Comparison of ENCODE assay signal across 16 cellular contexts in genomic region chr1:227917081-227917950, GRCh38. TPM values are rescaled to one million over a fixed set of nuclear protein-coding genes. Genes with fewer than 3 reads are reported as not detected.
DNase-seq lines count a peak whose midpoint lies in the region; ATAC-seq and TF ChIP-seq lines count a peak whose summit lies in the region.
"Had no signal": no experiment of that assay in that cellular context is flagged by ENCODE, and none has a peak within 500 bp of the region (broad histone marks: within the 10 kb centered on the region; RNA-seq: fewer than 3 reads in every experiment).

No MANE protein-coding gene starts in this region.

- H3K4me3 Mint-ChIP-seq in endodermal cell, result no peak overlapping the region
- H3K4me3 Mint-ChIP-seq in stimulated activated effector memory CD8-positive, alpha-beta T cell treated with anti-CD3 and anti-CD28 coated beads, Interleukin-12 subunit alpha, Interleukin-12 subunit beta, amount 100 ng/mL, for 72 hours, result no peak overlapping the region
- no peak overlapping the region for H3K4me3 Mint-ChIP-seq in activated T-helper 1 cell treated with anti-CD3 and anti-CD28 coated beads, Interleukin-12 subunit alpha, Interleukin-12 subunit beta, Interleukin-2, Interleukin-4 antibody, amounts not matched to agents 30 ng/mL and 10 ng/mL and 1 ng/mL, durations not matched to agents 14 hours and 24 hours and 36 hours
- H3K4me3 Mint-ChIP-seq: stimulated activated memory B cell treated with anti-CD40 and anti-IgM and Interleukin-4, amounts not matched to agents 10 μg/mL and 1 μg/mL and 100 μg/mL, for 72 hours; T-helper 2 cell treated with Interferon-gamma antibody and Interleukin-4, amounts not matched to agents 5 μg/mL and 100 μg/mL, for 36 hours had no signal

- H3K36me3 Mint-ChIP-seq in endodermal cell (ENCODE audit: low read depth), result no peaks in the 10 kb centered on the region
- H3K36me3 Mint-ChIP-seq in stimulated activated effector memory CD8-positive, alpha-beta T cell treated with anti-CD3 and anti-CD28 coated beads, Interleukin-12 subunit alpha, Interleukin-12 subunit beta, amount 100 ng/mL, for 72 hours, result no peaks in the 10 kb centered on the region
- no peaks in the 10 kb centered on the region for H3K36me3 Mint-ChIP-seq in activated T-helper 1 cell treated with anti-CD3 and anti-CD28 coated beads, Interleukin-12 subunit alpha, Interleukin-12 subunit beta, Interleukin-2, Interleukin-4 antibody, amounts not matched to agents 30 ng/mL and 10 ng/mL and 1 ng/mL, durations not matched to agents 14 hours and 24 hours and 36 hours (ENCODE audit: low read depth)
- H3K36me3 Mint-ChIP-seq: stimulated activated memory B cell treated with anti-CD40 and anti-IgM and Interleukin-4, amounts not matched to agents 10 μg/mL and 1 μg/mL and 100 μg/mL, for 72 hours had no signal

- 72 to 87% methylated on average over 9 to 15 of the region's 15 CpGs for WGBS in endodermal cell (ENCODE audit: insufficient coverage in 1 of 2, insufficient read length in 1 of 2), 2 experiments

- H3K27ac Mint-ChIP-seq in endodermal cell, result peak overlapping the region; percentile 55
- peak overlapping the region; percentile 29 for H3K27ac Mint-ChIP-seq in stimulated activated effector memory CD8-positive, alpha-beta T cell treated with anti-CD3 and anti-CD28 coated beads, Interleukin-12 subunit alpha, Interleukin-12 subunit beta, amount 100 ng/mL, for 72 hours
- no peak overlapping the region for H3K27ac Mint-ChIP-seq in activated T-helper 1 cell treated with anti-CD3 and anti-CD28 coated beads, Interleukin-12 subunit alpha, Interleukin-12 subunit beta, Interleukin-2, Interleukin-4 antibody, amounts not matched to agents 30 ng/mL and 10 ng/mL and 1 ng/mL, durations not matched to agents 14 hours and 24 hours and 36 hours
- H3K27ac Mint-ChIP-seq: stimulated activated memory B cell treated with anti-CD40 and anti-IgM and Interleukin-4, amounts not matched to agents 10 μg/mL and 1 μg/mL and 100 μg/mL, for 72 hours; T-helper 2 cell treated with Interferon-gamma antibody and Interleukin-4, amounts not matched to agents 5 μg/mL and 100 μg/mL, for 36 hours had no signal

- no peaks in the 10 kb centered on the region for H3K9me3 Mint-ChIP-seq in endodermal cell
- H3K9me3 Mint-ChIP-seq in stimulated activated effector memory CD8-positive, alpha-beta T cell treated with anti-CD3 and anti-CD28 coated beads, Interleukin-12 subunit alpha, Interleukin-12 subunit beta, amount 100 ng/mL, for 72 hours, result no peaks in the 10 kb centered on the region
- no peaks in the 10 kb centered on the region for H3K9me3 Mint-ChIP-seq in activated T-helper 1 cell treated with anti-CD3 and anti-CD28 coated beads, Interleukin-12 subunit alpha, Interleukin-12 subunit beta, Interleukin-2, Interleukin-4 antibody, amounts not matched to agents 30 ng/mL and 10 ng/mL and 1 ng/mL, durations not matched to agents 14 hours and 24 hours and 36 hours
- H3K9me3 Mint-ChIP-seq: stimulated activated memory B cell treated with anti-CD40 and anti-IgM and Interleukin-4, amounts not matched to agents 10 μg/mL and 1 μg/mL and 100 μg/mL, for 72 hours; T-helper 2 cell treated with Interferon-gamma antibody and Interleukin-4, amounts not matched to agents 5 μg/mL and 100 μg/mL, for 36 hours had no signal

- peaks cover 15% of the 10 kb centered on the region for H3K4me1 Mint-ChIP-seq in endodermal cell
- no peaks in the 10 kb centered on the region for H3K4me1 Mint-ChIP-seq in stimulated activated effector memory CD8-positive, alpha-beta T cell treated with anti-CD3 and anti-CD28 coated beads, Interleukin-12 subunit alpha, Interleukin-12 subunit beta, amount 100 ng/mL, for 72 hours
- peaks cover 5% of the 10 kb centered on the region for H3K4me1 Mint-ChIP-seq in activated T-helper 1 cell treated with anti-CD3 and anti-CD28 coated beads, Interleukin-12 subunit alpha, Interleukin-12 subunit beta, Interleukin-2, Interleukin-4 antibody, amounts not matched to agents 30 ng/mL and 10 ng/mL and 1 ng/mL, durations not matched to agents 14 hours and 24 hours and 36 hours (ENCODE audit: low read depth)
- H3K4me1 Mint-ChIP-seq: stimulated activated memory B cell treated with anti-CD40 and anti-IgM and Interleukin-4, amounts not matched to agents 10 μg/mL and 1 μg/mL and 100 μg/mL, for 72 hours had no signal

- no peaks in the 10 kb centered on the region for H3K27me3 Mint-ChIP-seq in endodermal cell (ENCODE audit: insufficient read depth)
- peaks cover 2% of the 10 kb centered on the region for H3K27me3 Mint-ChIP-seq in activated T-helper 1 cell treated with anti-CD3 and anti-CD28 coated beads, Interleukin-12 subunit alpha, Interleukin-12 subunit beta, Interleukin-2, Interleukin-4 antibody, amounts not matched to agents 30 ng/mL and 10 ng/mL and 1 ng/mL, durations not matched to agents 14 hours and 24 hours and 36 hours (ENCODE audit: insufficient read depth)

- H3K4me3 ChIP-seq in endodermal cell (ENCODE audit: low read length), result no peak overlapping the region
- H3K4me3 ChIP-seq: spleen, transverse colon had no signal

- DNase-seq in SK-N-DZ (ENCODE audit: low spot score) (peak; percentile 29), endodermal cell (peak; percentile 69), midbrain (lab: John Stamatoyannopoulos, UW) (peak; percentile 52), NCI-H1105 (lab: John Stamatoyannopoulos, UW) (no peak), OCI-M1 (lab: John Stamatoyannopoulos, UW) (no peak)
- DNase-seq in stimulated activated effector memory CD8-positive, alpha-beta T cell treated with anti-CD3 and anti-CD28 coated beads, Interleukin-12 subunit alpha, Interleukin-12 subunit beta, amount 100 ng/mL, for 72 hours (ENCODE audit: low spot score in 2 of 2), result no peak
- no peak for DNase-seq in activated T-helper 1 cell treated with anti-CD3 and anti-CD28 coated beads, Interleukin-12 subunit alpha, Interleukin-12 subunit beta, Interleukin-2, Interleukin-4 antibody, amounts not matched to agents 30 ng/mL and 10 ng/mL and 1 ng/mL, durations not matched to agents 14 hours and 24 hours and 36 hours (ENCODE audit: low spot score)
- DNase-seq: DMS 273 treated with DMSO at 0.1 percent for 48 hours, NCI-H446, SIG-M5, spleen, transverse colon had no signal

- H3K9ac ChIP-seq in endodermal cell (ENCODE audit: extremely low read depth, low read length, poor library complexity, severe bottlenecking), result no peak overlapping the region

- peak overlapping the region; percentile 57 for H3K27ac ChIP-seq in endodermal cell (ENCODE audit: low read depth, low read length)
- H3K27ac ChIP-seq: spleen, transverse colon had no signal

- no peak for ATAC-seq in stimulated activated effector memory CD8-positive, alpha-beta T cell treated with anti-CD3 and anti-CD28 coated beads, Interleukin-12 subunit alpha, Interleukin-12 subunit beta, amount 100 ng/mL, for 72 hours
- ATAC-seq in GM18511 (IDR thresholded peaks at IDR 0.05; ENCODE audit: unreplicated experiment), result no peak
- ATAC-seq: activated CD4-positive, CD25-positive, alpha-beta regulatory T cell treated with anti-CD3 and anti-CD28 coated beads, Interleukin-2, amount 50 U/mL, for 24 hours; stimulated activated memory B cell treated with anti-CD40 and anti-IgM and Interleukin-4, amounts not matched to agents 10 μg/mL and 1 μg/mL and 100 μg/mL, for 72 hours had no signal

- peaks cover 9% of the 10 kb centered on the region for H3K4me1 ChIP-seq in endodermal cell (ENCODE audit: control insufficient read depth, insufficient read depth, low read length)
- H3K4me1 ChIP-seq: transverse colon had no signal

- no peaks in the 10 kb centered on the region for H3K36me3 ChIP-seq in endodermal cell (ENCODE audit: control insufficient read depth, insufficient read depth, low read length)
- H3K36me3 ChIP-seq: transverse colon had no signal

- no peaks in the 10 kb centered on the region for H3K27me3 ChIP-seq in endodermal cell (ENCODE audit: control insufficient read depth, insufficient read depth, low read length, poor library complexity, severe bottlenecking)
- H3K27me3 ChIP-seq: transverse colon had no signal

- intact Hi-C loops in activated T-helper 1 cell treated with anti-CD3 and anti-CD28 coated beads, Interleukin-12 subunit alpha, Interleukin-12 subunit beta, Interleukin-2, Interleukin-4 antibody, amounts not matched to agents 30 ng/mL and 10 ng/mL and 1 ng/mL, durations not matched to agents 14 hours and 24 hours and 36 hours (cut with micrococcal nuclease), result no loop called here

- TF ChIP-seq CTCF in endodermal cell (conservative IDR thresholded peaks at IDR 0.05), result no peak

- no peaks in the 10 kb centered on the region for H3K9me3 ChIP-seq in endodermal cell (ENCODE audit: control insufficient read depth, low read length)
- H3K9me3 ChIP-seq: spleen, transverse colon had no signal

RNA-seq across cellular contexts. Expression of gene WNT9A, which starts 30.4 kb away (rescaled TPM):
- polyA plus RNA-seq in SK-N-DZ (2014; cell fraction: cytosol; rRNA removed), result 0.38 and 0.44 TPM in 2 replicates
- 0.46 and 1.2 TPM in 2 replicates for polyA plus RNA-seq in SK-N-DZ (2014; cell fraction: nucleus; rRNA removed)
- 1 to 10 TPM; 1.2 to 1.7 TPM for total RNA-seq in endodermal cell
- polyA plus RNA-seq in endodermal cell (2013, experiment 1 of 2), result 4.7 TPM
- polyA plus RNA-seq in endodermal cell (2013, experiment 2 of 2), result 5.5 TPM
- total RNA-seq in activated T-helper 1 cell treated with anti-CD3 and anti-CD28 coated beads, Interleukin-12 subunit alpha, Interleukin-12 subunit beta, Interleukin-2, Interleukin-4 antibody, amounts not matched to agents 30 ng/mL and 10 ng/mL and 1 ng/mL, durations not matched to agents 14 hours and 24 hours and 36 hours, result not detected in 2 replicates

Comparison
In these comparisons a context has a peak if more than half of its experiments do, and no peak if none do; other contexts are left out.
1. DNase-seq: peak in SK-N-DZ (single experiment), endodermal cell (single experiment) and midbrain (single experiment); none in stimulated activated effector memory CD8-positive, alpha-beta T cell treated with anti-CD3 and anti-CD28 coated beads, Interleukin-12 subunit alpha, Interleukin-12 subunit beta, amount 100 ng/mL, for 72 hours (0 of 2), activated T-helper 1 cell treated with anti-CD3 and anti-CD28 coated beads, Interleukin-12 subunit alpha, Interleukin-12 subunit beta, Interleukin-2, Interleukin-4 antibody, amounts not matched to agents 30 ng/mL and 10 ng/mL and 1 ng/mL, durations not matched to agents 14 hours and 24 hours and 36 hours (single experiment), NCI-H1105 (single experiment) and OCI-M1 (single experiment).